8 cellular contexts compared by ENCODE assay signal in the genomic region with DNA sequence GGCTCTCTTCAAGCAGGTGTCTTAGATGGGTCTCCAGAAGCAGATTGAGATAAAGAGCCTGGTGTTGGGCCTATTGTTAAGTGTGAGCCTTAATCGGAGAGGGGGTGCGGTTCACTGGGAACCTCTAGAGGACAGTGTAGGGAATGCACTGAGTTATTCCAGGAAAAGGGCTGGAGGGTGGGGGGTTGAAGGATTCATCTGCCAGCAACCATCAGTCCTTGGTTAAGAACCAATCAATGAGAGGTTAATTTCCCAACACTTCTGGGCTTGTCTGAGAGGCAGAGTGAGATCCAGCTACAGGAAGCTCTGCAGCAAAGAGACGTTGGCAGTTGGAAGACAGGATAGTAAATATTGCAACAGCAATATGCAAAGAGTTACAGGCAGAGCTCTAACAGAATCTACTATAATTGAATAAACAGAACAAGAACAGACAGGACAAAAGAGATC.
A peak's percentile ranks its signal among the peaks of the same experiment; 100 is the strongest.
DNase-seq lines count a peak whose midpoint lies in the region; ATAC-seq lines count a peak whose summit lies in the region.

No MANE protein-coding gene starts in this region.

- ATAC-seq in GM18873 (IDR thresholded peaks at IDR 0.05; ENCODE audit: low FRiP score, unreplicated experiment), result no peak
- ATAC-seq in GM19023 (IDR thresholded peaks at IDR 0.05; ENCODE audit: unreplicated experiment), result no peak

- DNase-seq in COLO668 (lab: John Stamatoyannopoulos, UW; ENCODE audit: unreplicated experiment), result peak; percentile 4
- peak; percentile 41 for DNase-seq in HK-2 (ENCODE audit: unreplicated experiment)
- DNase-seq in SIG-M5 (lab: John Stamatoyannopoulos, UW), result peak; percentile 90
- peak in 30 of 58 donors; percentile 0 to 28 (median 6) for DNase-seq in anterior cingulate cortex (lab: John Stamatoyannopoulos, UW)
- DNase-seq in iPS-NIHi11 (ENCODE audit: low spot score), result peak; percentile 31
- peak; percentile 2 for DNase-seq in stimulated activated CD8-positive, alpha-beta memory T cell treated with anti-CD3 and anti-CD28 coated beads, Interleukin-12 subunit alpha, Interleukin-12 subunit beta, amount 100 ng/mL, for 24 hours (ENCODE audit: extremely low read depth)

Comparison
In these comparisons a context has a peak if more than half of its experiments do, and no peak if none do; other contexts are left out.
1. DNase-seq: peak in every context shown above with its lines; median percentile 90 in SIG-M5; 41 in HK-2; 31 in iPS-NIHi11; 6 in anterior cingulate cortex; 4 in COLO668; 2 in stimulated activated CD8-positive, alpha-beta memory T cell treated with anti-CD3 and anti-CD28 coated beads, Interleukin-12 subunit alpha, Interleukin-12 subunit beta, amount 100 ng/mL, for 24 hours.